Comparison of ENCODE assay signal across 13 cellular contexts in the genomic region with DNA sequence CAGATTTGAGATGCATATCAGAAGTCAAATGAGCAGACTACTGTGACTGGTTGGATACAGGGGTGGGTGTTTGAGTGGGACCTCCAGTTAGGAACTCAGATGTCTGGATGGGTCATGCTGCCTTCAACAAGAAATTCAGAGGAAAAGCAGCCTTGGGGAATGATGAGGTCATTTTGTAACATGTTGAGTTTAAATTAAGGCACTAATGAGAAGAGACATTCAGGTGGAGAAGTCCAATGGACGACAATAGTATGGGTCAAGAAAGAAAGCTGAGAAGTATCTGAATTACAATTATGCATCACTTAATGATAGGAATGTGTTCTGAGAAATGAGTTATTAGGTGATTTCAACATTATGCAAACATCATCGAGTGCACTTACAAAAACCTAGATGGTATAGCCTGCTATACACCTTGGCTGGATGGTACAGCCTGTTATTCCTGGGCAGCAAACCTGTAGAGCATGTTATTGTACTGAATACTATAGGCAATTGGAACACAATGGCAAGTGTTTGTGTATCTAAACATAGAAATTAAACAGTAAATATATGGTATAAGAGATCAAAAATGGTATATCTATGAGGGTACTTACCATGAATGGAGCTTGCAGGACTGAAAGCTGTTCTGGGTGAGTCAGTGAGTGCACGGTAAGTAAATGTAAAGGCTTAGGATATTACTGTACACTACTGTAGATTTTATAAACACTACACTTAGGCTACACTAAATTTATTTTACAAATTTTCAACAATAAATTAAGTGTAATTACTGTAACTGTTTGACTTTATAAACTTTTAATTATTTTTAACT.
DNase-seq lines count a peak whose midpoint lies in the region; FAIRE-seq and TF ChIP-seq lines count a peak whose summit lies in the region.
"Had no signal": no experiment of that assay in that cellular context is flagged by ENCODE, and none has a peak within 500 bp of the region (broad histone marks: within the 10 kb centered on the region; RNA-seq: fewer than 3 reads in every experiment).

No MANE protein-coding gene starts in this region.

- peaks cover 38% of the 10 kb centered on the region for H3K4me1 ChIP-seq in hepatocyte (ENCODE audit: insufficient read depth)
- H3K4me1 ChIP-seq in suprapubic skin: peaks cover 55% of the 10 kb centered on the region

- no peak overlapping the region for H3K4me2 ChIP-seq in hepatocyte

- H3K9me2 ChIP-seq in hepatocyte (replicated peaks; ENCODE audit: insufficient read depth): no peaks in the 10 kb centered on the region

- no peaks in the 10 kb centered on the region for H3K27me3 ChIP-seq in hepatocyte
- no peaks in the 10 kb centered on the region for H3K27me3 ChIP-seq in suprapubic skin

- DNase-seq in H54 (ENCODE audit: insufficient read length, low spot score): no peak
- peak; percentile 68 for DNase-seq in NCI-H510A treated with DMSO at 0.1 percent for 48 hours (lab: John Stamatoyannopoulos, UW)
- DNase-seq in hepatocyte (ENCODE audit: low spot score): no peak
- DNase-seq in suprapubic skin (ENCODE audit: low spot score in 2 of 2): no peak
- DNase-seq in stimulated activated CD4-positive, alpha-beta T cell treated with anti-CD3 and anti-CD28 coated beads, Interleukin-15, amount 100 ng/mL, for 24 hours: no peak
- DNase-seq in NOMO-1 treated with DMSO at 0.1 percent for 48 hours (lab: John Stamatoyannopoulos, UW; ENCODE audit: unreplicated experiment): no peak
- DNase-seq in NK-92 (lab: John Stamatoyannopoulos, UW; ENCODE audit: unreplicated experiment): no peak
- DNase-seq: cortex of kidney, DMS79, midbrain, NCI-H774, occipital lobe, T-helper 1 cell had no signal

- H2AFZ ChIP-seq in hepatocyte: no peak overlapping the region

- TF ChIP-seq EP300 in suprapubic skin (IDR thresholded peaks at IDR 0.05): no peak

- TF ChIP-seq CTCF in hepatocyte (IDR thresholded peaks at IDR 0.05; ENCODE audit: poor library complexity) (no peak), suprapubic skin (IDR thresholded peaks at IDR 0.05) (no peak)

- H3K79me2 ChIP-seq in hepatocyte: no peaks in the 10 kb centered on the region

- H3K9me3 ChIP-seq in hepatocyte (ENCODE audit: low read depth): no peaks in the 10 kb centered on the region
- no peaks in the 10 kb centered on the region for H3K9me3 ChIP-seq in suprapubic skin

- no peaks in the 10 kb centered on the region for H4K20me1 ChIP-seq in hepatocyte (ENCODE audit: insufficient read depth, poor library complexity, severe bottlenecking)

- H3K4me3 ChIP-seq in hepatocyte (no peak overlapping the region), suprapubic skin (no peak overlapping the region)

- H3K27ac ChIP-seq in hepatocyte (peak overlapping the region; percentile 85), suprapubic skin (peak overlapping the region; percentile 4)

- H3K36me3 ChIP-seq in hepatocyte (replicated peaks; ENCODE audit: insufficient read depth, low read depth): no peaks in the 10 kb centered on the region
- H3K36me3 ChIP-seq in suprapubic skin: no peaks in the 10 kb centered on the region

- WGBS in hepatocyte (ENCODE audit: low lambda C conversion rate, missing lambda C conversion rate): 88% methylated on average over 3 of the region's 3 CpGs
- WGBS in suprapubic skin: 72% methylated on average over 3 of the region's 3 CpGs

- TF ChIP-seq POLR2A in H54 (IDR thresholded peaks at IDR 0.05; ENCODE audit: low read depth, low read length): no peak
- TF ChIP-seq POLR2A in suprapubic skin (IDR thresholded peaks at IDR 0.05): no peak

- peak; percentile 72 for FAIRE-seq in H54 (lab: Jason Lieb, UNC)
